8 cellular contexts compared by ENCODE assay signal in the genomic region with DNA sequence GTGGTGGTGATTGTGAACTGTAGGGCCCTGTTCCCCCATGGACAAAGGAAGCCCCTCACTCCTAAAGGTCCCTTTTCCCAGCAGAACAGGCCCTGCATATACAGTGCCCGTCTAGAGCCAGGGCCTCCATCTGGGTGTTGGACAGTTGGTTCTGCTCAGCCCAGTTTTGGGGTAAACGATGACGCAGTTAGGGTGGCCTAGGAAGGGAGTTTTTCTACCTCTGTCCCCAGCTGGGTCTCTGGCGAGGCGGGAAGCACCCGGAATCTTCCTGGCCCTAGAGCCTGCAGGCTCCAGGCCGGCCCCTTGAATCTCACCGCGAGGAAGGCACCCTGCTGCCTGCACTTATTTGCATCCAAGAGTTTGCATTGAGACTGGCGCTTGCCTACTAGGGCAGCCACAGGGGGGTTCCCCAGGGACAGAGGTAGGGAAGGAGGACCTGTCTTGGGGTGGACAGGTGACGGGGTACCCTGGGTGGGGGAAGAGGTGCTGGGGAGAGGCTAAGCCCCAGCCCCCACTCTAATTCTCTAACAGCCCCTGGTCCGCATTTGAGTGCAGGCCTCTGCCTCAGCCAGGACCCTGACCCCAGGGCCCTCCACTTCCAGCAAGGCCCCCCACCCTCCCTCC. TPM values are rescaled to one million over a fixed set of nuclear protein-coding genes. Genes with fewer than 3 reads are reported as not detected.
DNase-seq lines count a peak whose midpoint lies in the region; ATAC-seq and TF ChIP-seq lines count a peak whose summit lies in the region.

No MANE protein-coding gene starts in this region.

- H3K4me3 ChIP-seq in GM12865 (ENCODE audit: low read depth, low read length) (peak overlapping the region; percentile 42), HUES64 (ENCODE audit: low read length) (peak overlapping the region; percentile 54), cardiac muscle cell (peak overlapping the region; percentile 99)

- peaks cover 25% of the 10 kb centered on the region for H3K36me3 ChIP-seq in HUES64 (ENCODE audit: insufficient read depth, low read length)
- peaks cover 2% of the 10 kb centered on the region for H3K36me3 ChIP-seq in cardiac muscle cell

- H3K27ac ChIP-seq in HUES64 (ENCODE audit: low read depth, low read length), result peak overlapping the region; percentile 95
- peak overlapping the region; percentile 93 for H3K27ac ChIP-seq in cardiac muscle cell

- peak overlapping the region; percentile 85 for H3K27ac Mint-ChIP-seq in activated T-cell treated with anti-CD3 and anti-CD28 coated beads, Interleukin-2, amount 50 U/mL, for 24 hours
- peak overlapping the region; percentile 36 for H3K27ac Mint-ChIP-seq in progenitor cell of endocrine pancreas

- ATAC-seq in GM21447 (IDR thresholded peaks at IDR 0.05; ENCODE audit: unreplicated experiment) (peak; percentile 79), HG02610 (IDR thresholded peaks at IDR 0.05; ENCODE audit: unreplicated experiment) (no peak)

- peaks cover 25% of the 10 kb centered on the region for H3K4me1 ChIP-seq in HUES64 (ENCODE audit: insufficient read depth, low read length)
- H3K4me1 ChIP-seq in cardiac muscle cell (ENCODE audit: low read depth), result peaks cover 10% of the 10 kb centered on the region

- peaks cover 29% of the 10 kb centered on the region for H3K4me1 Mint-ChIP-seq in activated T-cell treated with anti-CD3 and anti-CD28 coated beads, Interleukin-2, amount 50 U/mL, for 24 hours (ENCODE audit: low read depth)
- H3K4me1 Mint-ChIP-seq in progenitor cell of endocrine pancreas (ENCODE audit: low read depth), result peaks cover 15% of the 10 kb centered on the region

- no peaks in the 10 kb centered on the region for H3K27me3 Mint-ChIP-seq in activated T-cell treated with anti-CD3 and anti-CD28 coated beads, Interleukin-2, amount 50 U/mL, for 24 hours
- H3K27me3 Mint-ChIP-seq in progenitor cell of endocrine pancreas, result no peaks in the 10 kb centered on the region

- no peaks in the 10 kb centered on the region for H3K9me3 Mint-ChIP-seq in activated T-cell treated with anti-CD3 and anti-CD28 coated beads, Interleukin-2, amount 50 U/mL, for 24 hours
- peaks cover 1% of the 10 kb centered on the region for H3K9me3 Mint-ChIP-seq in progenitor cell of endocrine pancreas (ENCODE audit: low read depth)

- H3K36me3 Mint-ChIP-seq in activated T-cell treated with anti-CD3 and anti-CD28 coated beads, Interleukin-2, amount 50 U/mL, for 24 hours (ENCODE audit: low read depth), result peaks cover 17% of the 10 kb centered on the region
- H3K36me3 Mint-ChIP-seq in progenitor cell of endocrine pancreas (ENCODE audit: insufficient read depth), result peaks cover 9% of the 10 kb centered on the region

- H3K9ac ChIP-seq in HUES64 (ENCODE audit: low read depth, low read length), result peak overlapping the region; percentile 67

- TF ChIP-seq CTCF in GM12865 (IDR thresholded peaks at IDR 0.05; ENCODE audit: insufficient read depth, low read depth, low read length, missing control alignments), result no peak
- no peak for TF ChIP-seq CTCF in cardiac muscle cell (IDR thresholded peaks at IDR 0.05; ENCODE audit: low read depth, low read length)
- TF ChIP-seq CTCF in progenitor cell of endocrine pancreas (IDR thresholded peaks at IDR 0.05; ENCODE audit: unreplicated experiment), result no peak

- H3K9me3 ChIP-seq in HUES64 (ENCODE audit: insufficient read depth, low read depth, low read length), result no peaks in the 10 kb centered on the region
- no peaks in the 10 kb centered on the region for H3K9me3 ChIP-seq in cardiac muscle cell (ENCODE audit: low read depth)

- WGBS in HUES64, result 2% methylated on average over 11 of the region's 12 CpGs

- peak; percentile 85 for DNase-seq in GM12865 (ENCODE audit: low read depth)
- DNase-seq in activated T-cell treated with anti-CD3 and anti-CD28 coated beads, Interleukin-2, amount 50 U/mL, for 24 hours, result peak; percentile 45
- DNase-seq in cardiac muscle cell (ENCODE audit: low read depth in 1 of 2, low spot score in 1 of 2), result peak; percentile 22 to 55
- peak; percentile 17 for DNase-seq in progenitor cell of endocrine pancreas (ENCODE audit: low spot score, unreplicated experiment)
- no peak for DNase-seq in NCI-H2196 treated with DMSO at 0.1 percent for 48 hours (lab: John Stamatoyannopoulos, UW; ENCODE audit: unreplicated experiment)

- peak overlapping the region; percentile 70 for H3K4me3 Mint-ChIP-seq in activated T-cell treated with anti-CD3 and anti-CD28 coated beads, Interleukin-2, amount 50 U/mL, for 24 hours
- peak overlapping the region; percentile 78 for H3K4me3 Mint-ChIP-seq in progenitor cell of endocrine pancreas (ENCODE audit: low read depth)

- H3K27me3 ChIP-seq in HUES64 (ENCODE audit: insufficient read depth, low read length) (no peaks in the 10 kb centered on the region), cardiac muscle cell (no peaks in the 10 kb centered on the region)

RNA-seq across cellular contexts. Expression of a gene that starts 0.5 kb away (rescaled TPM):
- polyA plus RNA-seq in HUES64 (2013, experiment 1 of 2), result 106 TPM
- 111 TPM for polyA plus RNA-seq in HUES64 (2013, experiment 2 of 2)
- 41.9 and 52.2 TPM in 2 replicates for total RNA-seq in cardiac muscle cell
- polyA plus RNA-seq in cardiac muscle cell, result 52.9 and 80.5 TPM in 2 replicates
- total RNA-seq in progenitor cell of endocrine pancreas, result 96.0 and 102 TPM in 2 replicates

Comparison
In these comparisons a context has a peak if more than half of its experiments do, and no peak if none do; other contexts are left out.
1. H3K4me3 ChIP-seq: peak in every context shown above with its lines; median percentile 99 in cardiac muscle cell; 54 in HUES64; 42 in GM12865.